Comparison of ENCODE assay signal across 17 cellular contexts in the genomic region with DNA sequence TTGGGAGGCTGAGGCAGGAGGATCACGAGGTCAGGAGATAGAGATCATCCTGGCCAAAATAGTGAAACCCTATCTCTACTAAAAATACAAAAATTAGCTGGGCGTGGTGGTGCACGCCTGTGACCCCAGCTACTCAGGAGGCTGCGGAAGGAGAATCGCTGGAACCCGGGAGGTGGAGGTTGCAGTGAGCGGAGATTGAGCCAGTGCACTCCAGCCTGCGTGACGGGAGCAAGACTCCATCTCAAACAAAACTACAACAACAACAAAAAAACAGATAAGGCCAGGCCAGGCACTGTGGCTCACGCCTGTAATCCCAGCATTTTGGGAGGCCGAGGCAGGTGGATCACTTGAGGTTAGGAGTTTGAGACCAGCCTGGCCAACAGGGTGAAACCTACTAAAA. TPM values are rescaled to one million over a fixed set of nuclear protein-coding genes. Genes with fewer than 3 reads are reported as not detected.
DNase-seq lines count a peak whose midpoint lies in the region; ATAC-seq and TF ChIP-seq lines count a peak whose summit lies in the region.
"Not testable (repeated sequence)": the region's sequence is repeated elsewhere in the genome, so short reads cannot be mapped to it uniquely, and the experiment has no call there.
"Had no signal": no experiment of that assay in that cellular context is flagged by ENCODE, and none has a peak within 500 bp of the region (broad histone marks: within the 10 kb centered on the region; RNA-seq: fewer than 3 reads in every experiment).

No MANE protein-coding gene starts in this region.

- CTCF ChIA-PET in activated CD8-positive, alpha-beta T cell treated with anti-CD3 and anti-CD28 coated beads, Interleukin-2, amount 10 ng/mL, durations not matched to agents 7 days and 5 days (lab: Charles Lee), result interaction anchor here (1.0 to 3.9 kb wide), 3 partner anchors 23 to 536 kb away, joined by 3 to 36 read pairs (median 13); partner anchors contain the start of genes GMEB1, SRSF4 and YTHDF2

- not testable (repeated sequence) for H3K4me2 ChIP-seq in hepatocyte

- peak overlapping the region; percentile 45 for H3K4me3 Mint-ChIP-seq in T-helper 17 cell
- H3K4me3 Mint-ChIP-seq in activated CD8-positive, alpha-beta T cell treated with anti-CD3 and anti-CD28 coated beads, Interleukin-2, amount 10 ng/mL, durations not matched to agents 7 days and 5 days, result peak overlapping the region; percentile 15
- not testable (repeated sequence) for H3K4me3 Mint-ChIP-seq in activated naive CD8-positive, alpha-beta T cell; stimulated activated naive B cell treated with anti-CD40 and anti-IgM and Interleukin-4, amounts not matched to agents 10 μg/mL and 1 μg/mL and 100 μg/mL, for 72 hours

- not testable (repeated sequence) for H2AFZ ChIP-seq in hepatocyte

- 95% methylated on average over 11 of the region's 11 CpGs for WGBS in hepatocyte (ENCODE audit: low lambda C conversion rate, missing lambda C conversion rate)
- 93 to 96% (median 96%) methylated on average over 11 of the region's 11 CpGs for WGBS in psoas muscle, 3 donors
- 93 to 98% (median 96%) methylated on average over 11 of the region's 11 CpGs for WGBS in spleen, 5 donors

- H4K20me1 ChIP-seq in hepatocyte (ENCODE audit: insufficient read depth, poor library complexity, severe bottlenecking), result not testable (repeated sequence)

- not testable (repeated sequence) for H3K27ac Mint-ChIP-seq in T-helper 17 cell; activated CD8-positive, alpha-beta T cell treated with anti-CD3 and anti-CD28 coated beads, Interleukin-2, amount 10 ng/mL, durations not matched to agents 7 days and 5 days
- H3K27ac Mint-ChIP-seq in activated naive CD8-positive, alpha-beta T cell, result peak overlapping the region; percentile 80
- H3K27ac Mint-ChIP-seq in stimulated activated naive B cell treated with anti-CD40 and anti-IgM and Interleukin-4, amounts not matched to agents 10 μg/mL and 1 μg/mL and 100 μg/mL, for 72 hours, result peak overlapping the region; percentile 67

- H3K27me3 ChIP-seq in hepatocyte; psoas muscle (ENCODE audit: insufficient read depth in 3 of 3, low read length in 2 of 3); spleen (replicated peaks in 1 of 7): not testable (repeated sequence)

- TF ChIP-seq CTCF in 22Rv1 (IDR thresholded peaks at IDR 0.05); hepatocyte (IDR thresholded peaks at IDR 0.05; ENCODE audit: poor library complexity); psoas muscle (IDR thresholded peaks at IDR 0.05); spleen (IDR thresholded peaks at IDR 0.05 in 8 of 11, conservative IDR thresholded peaks at IDR 0.05 in 3 of 11): not testable (repeated sequence)

- H3K27ac ChIP-seq in 22Rv1 (peak overlapping the region; percentile 100), hepatocyte (peak overlapping the region; percentile 15), psoas muscle (peak overlapping the region; percentile 70)
- not testable (repeated sequence) for H3K27ac ChIP-seq in spleen

- ATAC-seq in T-helper 17 cell; activated CD8-positive, alpha-beta T cell treated with anti-CD3 and anti-CD28 coated beads, Interleukin-2, amount 10 ng/mL, durations not matched to agents 7 days and 5 days; psoas muscle; stimulated activated naive B cell treated with anti-CD40 and anti-IgM and Interleukin-4, amounts not matched to agents 10 μg/mL and 1 μg/mL and 100 μg/mL, for 72 hours (replicated peaks): not testable (repeated sequence)

- POLR2A ChIA-PET in activated CD8-positive, alpha-beta T cell treated with anti-CD3 and anti-CD28 coated beads, Interleukin-2, amount 10 ng/mL, durations not matched to agents 7 days and 5 days (lab: Charles Lee), result interaction anchor here (3.2 kb wide), 1 partner anchor 24 kb away, joined by 53 read pairs; the partner anchor contains the start of gene GMEB1

- not testable (repeated sequence) for H3K9me3 ChIP-seq in T-helper 17 cell (ENCODE audit: control insufficient read depth, low read length, poor library complexity, severe bottlenecking); hepatocyte (ENCODE audit: low read depth); psoas muscle; spleen

- H3K4me1 ChIP-seq in hepatocyte (ENCODE audit: insufficient read depth), result peaks cover 13% of the 10 kb centered on the region
- peaks cover 44% of the 10 kb centered on the region for H3K4me1 ChIP-seq in psoas muscle
- H3K4me1 ChIP-seq in spleen, result peaks cover 18 to 72% (median 52%) of the 10 kb centered on the region in 6 donors

- not testable (repeated sequence) for H3K4me3 ChIP-seq in hepatocyte, psoas muscle, spleen

- not testable (repeated sequence) for H3K9me2 ChIP-seq in hepatocyte (replicated peaks; ENCODE audit: insufficient read depth)

- H3K36me3 Mint-ChIP-seq in T-helper 17 cell (ENCODE audit: low read depth); activated CD8-positive, alpha-beta T cell treated with anti-CD3 and anti-CD28 coated beads, Interleukin-2, amount 10 ng/mL, durations not matched to agents 7 days and 5 days (ENCODE audit: low read depth); activated naive CD8-positive, alpha-beta T cell: not testable (repeated sequence)
- peaks cover 4 to 20% of the 10 kb centered on the region in 2 donors for H3K36me3 Mint-ChIP-seq in stimulated activated naive B cell treated with anti-CD40 and anti-IgM and Interleukin-4, amounts not matched to agents 10 μg/mL and 1 μg/mL and 100 μg/mL, for 72 hours

- H3K4me1 Mint-ChIP-seq in T-helper 17 cell, result peaks cover 38% of the 10 kb centered on the region
- H3K4me1 Mint-ChIP-seq in activated CD8-positive, alpha-beta T cell treated with anti-CD3 and anti-CD28 coated beads, Interleukin-2, amount 10 ng/mL, durations not matched to agents 7 days and 5 days (ENCODE audit: low read depth), result peaks cover 53% of the 10 kb centered on the region
- H3K4me1 Mint-ChIP-seq in activated naive CD8-positive, alpha-beta T cell (ENCODE audit: low read depth), result peaks cover 60% of the 10 kb centered on the region
- H3K4me1 Mint-ChIP-seq in stimulated activated naive B cell treated with anti-CD40 and anti-IgM and Interleukin-4, amounts not matched to agents 10 μg/mL and 1 μg/mL and 100 μg/mL, for 72 hours, result peaks cover 22 to 51% of the 10 kb centered on the region in 2 donors

- DNase-seq in T-helper 17 cell; activated CD8-positive, alpha-beta T cell treated with anti-CD3 and anti-CD28 coated beads, Interleukin-2, amount 10 ng/mL, durations not matched to agents 7 days and 5 days; hepatocyte (ENCODE audit: low spot score); psoas muscle; stimulated activated naive B cell treated with anti-CD40 and anti-IgM and Interleukin-4, amounts not matched to agents 10 μg/mL and 1 μg/mL and 100 μg/mL, for 72 hours: not testable (repeated sequence)
- DNase-seq in spleen, result peak; percentile 66

- intact Hi-C loops in psoas muscle (cut with DNase I), result loop anchor here in 1 of 2 donors (5.0 kb wide), 1 partner anchor 92 kb away; the partner anchor contains the start of gene YTHDF2
- intact Hi-C loops in spleen (cut with DNase I; ENCODE audit: low total_unique reads), result not testable (repeated sequence)

- H3K79me2 ChIP-seq in hepatocyte, result peaks cover 15% of the 10 kb centered on the region

- not testable (repeated sequence) for H3K27me3 Mint-ChIP-seq in T-helper 17 cell; activated CD8-positive, alpha-beta T cell treated with anti-CD3 and anti-CD28 coated beads, Interleukin-2, amount 10 ng/mL, durations not matched to agents 7 days and 5 days (ENCODE audit: low read depth); activated naive CD8-positive, alpha-beta T cell; stimulated activated naive B cell treated with anti-CD40 and anti-IgM and Interleukin-4, amounts not matched to agents 10 μg/mL and 1 μg/mL and 100 μg/mL, for 72 hours

- H3K36me3 ChIP-seq in hepatocyte (replicated peaks; ENCODE audit: insufficient read depth, low read depth); psoas muscle (ENCODE audit: insufficient read depth in 1 of 2, low read depth in 1 of 2); spleen: not testable (repeated sequence)

- TF ChIP-seq POLR2A in spleen (IDR thresholded peaks at IDR 0.05), result not testable (repeated sequence)

- H3K9me3 Mint-ChIP-seq in activated CD8-positive, alpha-beta T cell treated with anti-CD3 and anti-CD28 coated beads, Interleukin-2, amount 10 ng/mL, durations not matched to agents 7 days and 5 days (ENCODE audit: insufficient read depth); activated naive CD8-positive, alpha-beta T cell (ENCODE audit: low read depth); stimulated activated naive B cell treated with anti-CD40 and anti-IgM and Interleukin-4, amounts not matched to agents 10 μg/mL and 1 μg/mL and 100 μg/mL, for 72 hours: not testable (repeated sequence)

RNA-seq across cellular contexts. Expression of gene TAF12, which starts 2.5 kb away (rescaled TPM):
- total RNA-seq in T-helper 17 cell, result 10 to 100 TPM; 14.2 to 15.8 TPM
- 10 to 100 TPM; 35.7 to 39.3 TPM for total RNA-seq in activated CD8-positive, alpha-beta T cell treated with anti-CD3 and anti-CD28 coated beads, Interleukin-2, amount 10 ng/mL, durations not matched to agents 7 days and 5 days
- total RNA-seq in hepatocyte, result 22.9 and 26.5 TPM in 2 replicates
- polyA plus RNA-seq in hepatocyte, result 35.0 and 35.2 TPM in 2 replicates
- total RNA-seq in psoas muscle, result 10 to 100 TPM; 24.4 to 30.3 (median 27.3) TPM
- 10 to 100 TPM; 31.8 to 54.0 (median 51.6) TPM for polyA plus RNA-seq in psoas muscle
- total RNA-seq in spleen, result 10 to 100 TPM; 17.0 to 28.7 (median 18.9) TPM
- 10 to 100 TPM; 18.6 to 27.8 (median 21.7) TPM for polyA plus RNA-seq in spleen

RNA-seq across cellular contexts. Expression of gene RNU11, which starts 3.0 kb away (rescaled TPM):
- total RNA-seq in T-helper 17 cell (not detected), hepatocyte (not detected in 2 replicates), psoas muscle (not detected), spleen (not detected)
- total RNA-seq in activated CD8-positive, alpha-beta T cell treated with anti-CD3 and anti-CD28 coated beads, Interleukin-2, amount 10 ng/mL, durations not matched to agents 7 days and 5 days, result not detected
- polyA plus RNA-seq in hepatocyte (not detected in 2 replicates), psoas muscle (not detected), spleen (not detected)
- total RNA-seq: A673; CD4-positive, alpha-beta memory T cell; CD4-positive, CD25-positive, alpha-beta regulatory T cell; CD8-positive, alpha-beta memory T cell; Daoy; G401 had no signal
- polyA plus RNA-seq: AG04450; CD14-positive monocyte; CD4-positive, alpha-beta memory T cell; CD4-positive, CD25-positive, alpha-beta regulatory T cell; CD8-positive, alpha-beta memory T cell; GM12878 had no signal

RNA-seq across cellular contexts. Expression of gene GMEB1, which starts 23.2 kb away (rescaled TPM):
- total RNA-seq in T-helper 17 cell (10 to 100 TPM; 11.8 to 13.1 TPM), hepatocyte (9.2 and 10.6 TPM in 2 replicates), psoas muscle (10 to 100 TPM in 2 of 4 donors, 1 to 10 TPM in 2; 8.4 to 12.8 (median 10.0) TPM), spleen (10 to 100 TPM; 15.2 to 20.6 (median 17.3) TPM)
- total RNA-seq in activated CD8-positive, alpha-beta T cell treated with anti-CD3 and anti-CD28 coated beads, Interleukin-2, amount 10 ng/mL, durations not matched to agents 7 days and 5 days, result 10 to 100 TPM; 35.5 to 36.4 TPM
- polyA plus RNA-seq in hepatocyte (7.0 and 7.6 TPM in 2 replicates), psoas muscle (10 to 100 TPM in 2 of 3 donors, 1 to 10 TPM in 1; 5.3 to 12.3 (median 10.9) TPM), spleen (1 to 10 TPM; 3.6 to 5.5 (median 3.6) TPM)

RNA-seq across cellular contexts. Expression of gene RAB42, which starts 53.3 kb away (rescaled TPM):
- total RNA-seq in T-helper 17 cell, result not detected
- total RNA-seq in activated CD8-positive, alpha-beta T cell treated with anti-CD3 and anti-CD28 coated beads, Interleukin-2, amount 10 ng/mL, durations not matched to agents 7 days and 5 days, result not detected
- 19.4 and 23.6 TPM in 2 replicates for total RNA-seq in hepatocyte
- polyA plus RNA-seq in hepatocyte, result 8.6 and 10.3 TPM in 2 replicates
- 1 to 10 TPM in 1 of 4 donors, under 1 TPM in 3; 0.32 to 1.3 (median 0.68) TPM for total RNA-seq in psoas muscle
- under 1 TPM; 0.16 to 0.34 (median 0.21) TPM for polyA plus RNA-seq in psoas muscle
- total RNA-seq in spleen, result 10 to 100 TPM in 3 of 7 donors, 1 to 10 TPM in 4; 3.1 to 18.9 (median 9.1) TPM
- polyA plus RNA-seq in spleen, result 1 to 10 TPM; 1.9 to 9.0 (median 8.0) TPM
- total RNA-seq: CD4-positive, CD25-positive, alpha-beta regulatory T cell; G401 had no signal
- polyA plus RNA-seq: CD4-positive, alpha-beta memory T cell; CD4-positive, CD25-positive, alpha-beta regulatory T cell; CD8-positive, alpha-beta memory T cell had no signal
